Comparison of ENCODE assay signal across 20 cellular contexts in the genomic region with DNA sequence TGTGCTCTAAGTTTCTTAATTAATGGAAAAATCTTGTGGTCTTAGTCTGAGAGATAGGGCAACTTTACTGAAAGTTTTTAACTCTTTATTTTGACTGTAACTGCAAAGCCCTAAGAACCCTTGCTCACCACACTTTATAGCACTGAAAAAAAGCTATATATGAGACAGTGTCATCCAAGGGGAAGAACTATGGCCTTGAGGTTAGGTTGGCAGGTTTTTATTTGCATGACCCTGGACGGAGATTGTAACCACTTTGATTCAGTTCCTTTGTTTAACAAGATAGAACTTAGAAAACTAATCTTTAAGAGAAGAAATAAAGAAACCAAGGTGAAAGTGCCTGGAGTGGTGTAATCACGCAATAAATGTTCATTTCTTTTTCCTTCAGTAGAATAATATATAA. TPM values are rescaled to one million over a fixed set of nuclear protein-coding genes. Genes with fewer than 3 reads are reported as not detected.
DNase-seq lines count a peak whose midpoint lies in the region; ATAC-seq and TF ChIP-seq lines count a peak whose summit lies in the region.
"Had no signal": no experiment of that assay in that cellular context is flagged by ENCODE, and none has a peak within 500 bp of the region (broad histone marks: within the 10 kb centered on the region; RNA-seq: fewer than 3 reads in every experiment).

No MANE protein-coding gene starts in this region.

- H3K4me3 ChIP-seq in neural progenitor cell, result no peak overlapping the region
- H3K4me3 ChIP-seq: A549 had no signal

- DNase-seq in neural progenitor cell (ENCODE audit: low spot score), result no peak
- DNase-seq in HuH-7 (ENCODE audit: low spot score), result no peak
- DNase-seq in iPS-NIHi7 (ENCODE audit: extremely low spot score), result no peak
- DNase-seq: C1 segment of cervical spinal cord; CD4-positive, alpha-beta memory T cell; KBM-7; MM.1S; NCI-H1694; NCI-H2029 treated with DMSO at 0.1 percent for 48 hours; NCI-H446 treated with DMSO at 0.1 percent for 48 hours; NCI-H82; NK-92 treated with Interleukin-12 subunit alpha and Interleukin-12 subunit beta, amount 100 ng/mL, for 24 hours; PC-3; T-helper 2 cell had no signal

- peak overlapping the region; percentile 8 for H2AFZ ChIP-seq in neural progenitor cell (replicated peaks)

- H3K4me2 ChIP-seq in neural progenitor cell, result peak overlapping the region; percentile 4
- H3K4me2 ChIP-seq: A549 had no signal

- peak; percentile 70 for ATAC-seq in GM18867 (IDR thresholded peaks at IDR 0.05; ENCODE audit: unreplicated experiment)
- peak; percentile 63 for ATAC-seq in GM21717 (IDR thresholded peaks at IDR 0.05; ENCODE audit: unreplicated experiment)
- peak; percentile 80 for ATAC-seq in HG03342 (IDR thresholded peaks at IDR 0.05; ENCODE audit: unreplicated experiment)
- ATAC-seq in GM18519 (IDR thresholded peaks at IDR 0.05; ENCODE audit: low FRiP score, unreplicated experiment), result no peak
- ATAC-seq in GM21515 (IDR thresholded peaks at IDR 0.05; ENCODE audit: unreplicated experiment), result no peak
- ATAC-seq: A549, PC-3 had no signal

- H3K27ac Mint-ChIP-seq in neural progenitor cell, result no peak overlapping the region
- H3K27ac Mint-ChIP-seq: CD4-positive, alpha-beta memory T cell had no signal

- H4K20me1 ChIP-seq in neural progenitor cell (ENCODE audit: low read depth), result no peaks in the 10 kb centered on the region

- H3K36me3 ChIP-seq in neural progenitor cell, result no peaks in the 10 kb centered on the region

- H3K27me3 ChIP-seq in neural progenitor cell, result no peaks in the 10 kb centered on the region

- H3K27me3 Mint-ChIP-seq in neural progenitor cell (ENCODE audit: insufficient read depth, low read depth), result no peaks in the 10 kb centered on the region

- H3K36me3 Mint-ChIP-seq in neural progenitor cell, result no peaks in the 10 kb centered on the region
- H3K36me3 Mint-ChIP-seq: CD4-positive, alpha-beta memory T cell had no signal

- H3K27ac ChIP-seq in neural progenitor cell, result no peak overlapping the region
- H3K27ac ChIP-seq: A549 had no signal

- TF ChIP-seq CTCF in neural progenitor cell (IDR thresholded peaks at IDR 0.05), result no peak

- no peak overlapping the region for H3K9ac ChIP-seq in neural progenitor cell

- no peak overlapping the region for H3K4me3 Mint-ChIP-seq in neural progenitor cell
- H3K4me3 Mint-ChIP-seq: CD4-positive, alpha-beta memory T cell had no signal

- no peaks in the 10 kb centered on the region for H3F3A ChIP-seq in neural progenitor cell (ENCODE audit: low read depth)

- peaks cover 2% of the 10 kb centered on the region for H3K4me1 Mint-ChIP-seq in neural progenitor cell
- H3K4me1 Mint-ChIP-seq: CD4-positive, alpha-beta memory T cell had no signal

- peaks cover 12% of the 10 kb centered on the region for H3K4me1 ChIP-seq in neural progenitor cell
- H3K4me1 ChIP-seq: A549 had no signal

- H3K9me3 Mint-ChIP-seq in neural progenitor cell, result no peaks in the 10 kb centered on the region
- H3K9me3 Mint-ChIP-seq: CD4-positive, alpha-beta memory T cell had no signal

- no peaks in the 10 kb centered on the region for H3K9me3 ChIP-seq in neural progenitor cell (ENCODE audit: low read depth)
- H3K9me3 ChIP-seq: A549 had no signal

- no peaks in the 10 kb centered on the region for H3K79me2 ChIP-seq in neural progenitor cell (ENCODE audit: low read depth)

RNA-seq across cellular contexts. Expression of gene LYSMD4, which starts 30.6 kb away (rescaled TPM):
- 11.7 and 16.3 TPM in 2 replicates for total RNA-seq in neural progenitor cell (ENCODE audit: low replicate concordance)

Comparison
In these comparisons a context has a peak if more than half of its experiments do, and no peak if none do; other contexts are left out.
1. ATAC-seq: peak in GM18867 (single experiment), GM21717 (single experiment) and HG03342 (single experiment); none in GM18519 (single experiment) and GM21515 (single experiment).